8 cellular contexts compared by ENCODE assay signal in the genomic region with DNA sequence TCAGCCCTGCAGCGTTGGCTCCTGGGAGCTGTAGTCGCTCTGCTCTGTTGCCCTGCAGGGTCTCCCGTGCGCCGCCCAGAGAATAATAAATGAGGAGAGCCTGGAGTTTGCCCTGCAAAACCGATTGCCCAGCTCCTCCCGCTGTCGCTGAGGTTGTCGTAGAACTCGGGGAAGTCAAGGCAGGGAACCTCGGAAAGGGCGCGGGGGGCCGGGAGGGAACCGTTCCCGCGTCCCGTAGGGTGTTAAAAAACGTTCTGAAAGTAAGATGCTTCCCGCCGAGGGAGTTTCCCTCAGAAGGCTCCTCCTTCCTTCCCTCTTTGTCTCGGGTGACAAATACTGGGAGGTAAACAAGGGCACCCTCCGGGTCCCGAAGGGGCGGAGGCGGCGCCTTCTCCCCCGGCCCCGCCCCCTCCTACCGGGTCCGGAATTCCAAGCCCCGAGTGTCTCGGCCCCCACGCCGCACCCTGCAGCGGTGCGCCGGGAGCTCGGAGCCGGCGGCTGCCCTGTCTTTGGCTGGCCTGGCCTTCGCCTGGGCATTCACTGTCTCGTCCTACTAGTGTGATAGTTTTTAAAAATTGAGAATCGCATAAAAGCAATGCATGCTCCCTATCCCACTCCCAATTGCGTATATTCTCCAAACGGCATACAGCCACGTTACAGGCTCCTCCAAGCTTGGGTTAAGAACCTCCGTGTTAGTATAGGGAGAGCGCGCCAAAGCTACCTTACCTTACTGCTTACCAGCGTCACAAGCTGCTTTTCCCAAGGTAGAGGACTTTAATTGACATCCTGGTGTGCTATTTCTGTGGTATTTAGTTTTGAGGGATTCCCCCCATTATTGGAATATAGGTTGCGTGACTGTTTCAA. TPM values are rescaled to one million over a fixed set of nuclear protein-coding genes. Genes with fewer than 3 reads are reported as not detected.
DNase-seq lines count a peak whose midpoint lies in the region; ATAC-seq, FAIRE-seq and TF ChIP-seq lines count a peak whose summit lies in the region.

No MANE protein-coding gene starts in this region.

- H3K4me1 ChIP-seq in iPS-15b (ENCODE audit: control insufficient read depth, insufficient read depth, low read length) (peaks cover 3% of the 10 kb centered on the region), skeletal muscle satellite cell (ENCODE audit: control insufficient read depth, insufficient read depth, low read length) (peaks cover 26% of the 10 kb centered on the region)

- H3K36me3 Mint-ChIP-seq in brain, result peaks cover 30% of the 10 kb centered on the region

- H3K4me3 ChIP-seq in iPS-15b (ENCODE audit: low read depth, low read length), result peak overlapping the region; percentile 87
- H3K4me3 ChIP-seq in skeletal muscle satellite cell (ENCODE audit: low read length), result peak overlapping the region; percentile 90

- H3K4me2 ChIP-seq in skeletal muscle satellite cell (ENCODE audit: low read length), result peak overlapping the region; percentile 82

- no peaks in the 10 kb centered on the region for H3K9me3 ChIP-seq in iPS-15b (ENCODE audit: control insufficient read depth, insufficient read depth, low read length)
- H3K9me3 ChIP-seq in skeletal muscle satellite cell (replicated peaks; ENCODE audit: low read length), result no peaks in the 10 kb centered on the region

- peaks cover 8% of the 10 kb centered on the region for H3K27me3 Mint-ChIP-seq in brain

- H3K27ac Mint-ChIP-seq in brain, result peak overlapping the region; percentile 99 to 100 (median 99)

- H3K27me3 ChIP-seq in iPS-15b (ENCODE audit: control insufficient read depth, insufficient read depth, low read length) (peaks cover 8% of the 10 kb centered on the region), skeletal muscle satellite cell (ENCODE audit: control insufficient read depth, insufficient read depth, low read length) (no peaks in the 10 kb centered on the region)

- ATAC-seq in HG02642 (IDR thresholded peaks at IDR 0.05; ENCODE audit: poor library complexity, unreplicated experiment), result peak; percentile 39

- H3K9ac ChIP-seq in iPS-15b (ENCODE audit: low read depth, low read length), result peak overlapping the region; percentile 92
- peak overlapping the region; percentile 87 for H3K9ac ChIP-seq in skeletal muscle satellite cell (ENCODE audit: low read depth, low read length)

- DNase-seq in A172 (ENCODE audit: low spot score), result peak; percentile 86
- DNase-seq in GM12892 (ENCODE audit: insufficient read length), result peak; percentile 50
- peak; percentile 72 for DNase-seq in NAMALWA (ENCODE audit: low spot score)
- DNase-seq in SIG-M5 treated with dmso at 0.1 percent for 504 hours (lab: John Stamatoyannopoulos, UW; ENCODE audit: unreplicated experiment), result peak; percentile 79

- peaks cover 14% of the 10 kb centered on the region for H3K36me3 ChIP-seq in iPS-15b (ENCODE audit: control insufficient read depth, insufficient read depth, low read length)
- H3K36me3 ChIP-seq in skeletal muscle satellite cell (ENCODE audit: insufficient read depth, low read length), result peaks cover 25% of the 10 kb centered on the region

- peaks cover 0 to 4% (median 0%) of the 10 kb centered on the region in 5 experiments for H3K9me3 Mint-ChIP-seq in brain

- no peak for FAIRE-seq in GM12892 (lab: Jason Lieb, UNC)

- no peak for TF ChIP-seq CTCF in brain (conservative IDR thresholded peaks at IDR 0.05)

- peak overlapping the region; percentile 97 to 99 (median 99) for H3K4me3 Mint-ChIP-seq in brain

- peaks cover 47% of the 10 kb centered on the region for H3K4me1 Mint-ChIP-seq in brain

- TF ChIP-seq POLR2A in GM12892 (IDR thresholded peaks at IDR 0.05; ENCODE audit: low read depth, low read length), result no peak

RNA-seq across cellular contexts. Expression of gene HMGB2, which starts 1.0 kb away (rescaled TPM):
- total RNA-seq in A172 (2014; rRNA removed; shearing (Covaris generic)), result 259 and 290 TPM in 2 replicates
- 416 TPM for polyA plus RNA-seq in GM12892 (2012; ENCODE audit: missing spikeins)
- polyA plus RNA-seq in brain (ENCODE audit: insufficient read depth, low read depth, low replicate concordance), result 211 TPM
- total RNA-seq in skeletal muscle satellite cell (2012; rRNA removed), result 46.3 and 64.9 TPM in 2 replicates

RNA-seq across cellular contexts. Expression of gene SAP30, which starts 35.6 kb away (rescaled TPM):
- total RNA-seq in A172 (2014; rRNA removed; shearing (Covaris generic)), result 69.5 and 80.4 TPM in 2 replicates
- polyA plus RNA-seq in GM12892 (2012; ENCODE audit: missing spikeins), result 43.5 TPM
- 20.8 TPM for polyA plus RNA-seq in brain (ENCODE audit: insufficient read depth, low read depth, low replicate concordance)
- 20.8 and 37.1 TPM in 2 replicates for total RNA-seq in skeletal muscle satellite cell (2012; rRNA removed)

Comparison
In these comparisons a context has a peak if more than half of its experiments do, and no peak if none do; other contexts are left out.
1. Peak in every context shown above with its lines: DNase-seq, ATAC-seq and H3K4me3 ChIP-seq.